In genomic region chr15:90049030-90049429, GRCh38 we compare ENCODE assay signal across 19 cellular contexts.
"Had no signal": no experiment of that assay in that cellular context is flagged by ENCODE, and none has a peak within 500 bp of the region (broad histone marks: within the 10 kb centered on the region; RNA-seq: fewer than 3 reads in every experiment).

No MANE protein-coding gene starts in this region.

- H3K27me3 ChIP-seq: adrenal gland, colonic mucosa, transverse colon, vagina had no signal

- H3K4me1 ChIP-seq: adrenal gland had no signal

- H3K9me3 Mint-ChIP-seq: activated naive CD4-positive, alpha-beta T cell treated with anti-CD3 and anti-CD28 coated beads, Interleukin-2, amount 50 U/mL, for 72 hours; central memory CD8-positive, alpha-beta T cell; endodermal cell; naive thymus-derived CD4-positive, alpha-beta T cell; stimulated activated naive CD8-positive, alpha-beta T cell treated with anti-CD3 and anti-CD28 coated beads, Interleukin-15, Interleukin-2, amounts not matched to agents 100 ng/mL and 50 ng/mL, for 24 hours had no signal

- H3K27ac Mint-ChIP-seq: endodermal cell; stimulated activated naive CD8-positive, alpha-beta T cell treated with anti-CD3 and anti-CD28 coated beads, Interleukin-15, Interleukin-2, amounts not matched to agents 100 ng/mL and 50 ng/mL, for 24 hours had no signal

- H3K4me3 ChIP-seq: adrenal gland, colonic mucosa, left ventricle myocardium inferior, mucosa of descending colon, transverse colon, vagina had no signal

- DNase-seq: activated CD4-positive, alpha-beta T cell treated with anti-CD3 and anti-CD28 coated beads, Interleukin-2, amount 50 U/mL, for 48 hours; activated gamma-delta T cell treated with Interleukin-2 at 50 U/mL for 16 hours; adrenal gland; colonic mucosa; foreskin melanocyte; head of caudate nucleus; left ventricle myocardium inferior; mucosa of descending colon; naive thymus-derived CD4-positive, alpha-beta T cell; retina; stimulated activated CD4-positive, alpha-beta T cell treated with anti-CD3 and anti-CD28 coated beads, Interleukin-2, amount 100 ng/mL, for 24 hours; T-helper 2 cell; transverse colon; WERI-Rb-1 had no signal

- H3K27ac ChIP-seq: adrenal gland, colonic mucosa, left ventricle myocardium inferior, transverse colon, vagina, WERI-Rb-1 had no signal

- H3K36me3 ChIP-seq: adrenal gland, colonic mucosa, left ventricle myocardium inferior, transverse colon, vagina, WERI-Rb-1 had no signal

- H3K4me3 Mint-ChIP-seq: central memory CD8-positive, alpha-beta T cell; endodermal cell; naive thymus-derived CD4-positive, alpha-beta T cell; stimulated activated naive CD8-positive, alpha-beta T cell treated with anti-CD3 and anti-CD28 coated beads, Interleukin-15, Interleukin-2, amounts not matched to agents 100 ng/mL and 50 ng/mL, for 24 hours had no signal

- H3K27me3 Mint-ChIP-seq: central memory CD8-positive, alpha-beta T cell; naive thymus-derived CD4-positive, alpha-beta T cell; stimulated activated naive CD8-positive, alpha-beta T cell treated with anti-CD3 and anti-CD28 coated beads, Interleukin-15, Interleukin-2, amounts not matched to agents 100 ng/mL and 50 ng/mL, for 24 hours had no signal

- H3K36me3 Mint-ChIP-seq: activated naive CD4-positive, alpha-beta T cell treated with anti-CD3 and anti-CD28 coated beads, Interleukin-2, amount 50 U/mL, for 72 hours had no signal

- ATAC-seq: activated naive CD4-positive, alpha-beta T cell treated with anti-CD3 and anti-CD28 coated beads, Interleukin-2, amount 50 U/mL, for 72 hours; mucosa of descending colon; naive thymus-derived CD4-positive, alpha-beta T cell had no signal

- H3K9me3 ChIP-seq: adrenal gland, colonic mucosa, left ventricle myocardium inferior, mucosa of descending colon, transverse colon, vagina had no signal
